ENCODE assay signal across 21 cellular contexts in genomic region chr1:15146142-15146541, GRCh38. TPM values are rescaled to one million over a fixed set of nuclear protein-coding genes. Genes with fewer than 3 reads are reported as not detected.
"Had no signal": no experiment of that assay in that cellular context is flagged by ENCODE, and none has a peak within 500 bp of the region (broad histone marks: within the 10 kb centered on the region; RNA-seq: fewer than 3 reads in every experiment).

No MANE protein-coding gene starts in this region.

- H3K36me3 ChIP-seq: brain microvascular endothelial cell, esophagus squamous epithelium, left lung, right lobe of liver, thoracic aorta, WERI-Rb-1 had no signal

- H3K9me3 Mint-ChIP-seq: activated CD4-positive, alpha-beta memory T cell treated with anti-CD3 and anti-CD28 coated beads for 36 hours; activated naive CD4-positive, alpha-beta T cell treated with anti-CD3 and anti-CD28 coated beads, Interleukin-2, amount 50 U/mL, for 72 hours; stimulated activated naive CD8-positive, alpha-beta T cell treated with anti-CD3 and anti-CD28 coated beads, Interleukin-15, amount 100 ng/mL, for 72 hours had no signal

- H3K27ac Mint-ChIP-seq: activated CD4-positive, alpha-beta memory T cell treated with anti-CD3 and anti-CD28 coated beads for 36 hours; activated CD4-positive, alpha-beta T cell treated with anti-CD3 and anti-CD28 coated beads for 36 hours; activated CD8-positive, alpha-beta memory T cell treated with anti-CD3 and anti-CD28 coated beads, Interleukin-2, amount 10 ng/mL, durations not matched to agents 7 days and 5 days; activated naive CD4-positive, alpha-beta T cell treated with anti-CD3 and anti-CD28 coated beads, Interleukin-2, amount 50 U/mL, for 72 hours; nephron; stimulated activated naive CD8-positive, alpha-beta T cell treated with anti-CD3 and anti-CD28 coated beads, Interleukin-15, amount 100 ng/mL, for 72 hours had no signal

- H3K27ac ChIP-seq: brain microvascular endothelial cell, esophagus squamous epithelium, left lung, psoas muscle, right lobe of liver, thoracic aorta, WERI-Rb-1 had no signal

- DNase-seq: activated CD4-positive, alpha-beta memory T cell treated with anti-CD3 and anti-CD28 coated beads for 36 hours; activated CD4-positive, alpha-beta T cell treated with anti-CD3 and anti-CD28 coated beads for 36 hours; activated CD8-positive, alpha-beta memory T cell treated with anti-CD3 and anti-CD28 coated beads, Interleukin-2, amount 10 ng/mL, durations not matched to agents 7 days and 5 days; activated gamma-delta T cell; activated T-cell treated with anti-CD3 and anti-CD28 coated beads, Interleukin-2, amount 50 U/mL, for 1 hour; amniotic stem cell; brain microvascular endothelial cell; cortex of kidney; effector CD8-positive, alpha-beta T cell; esophagus squamous epithelium; hippocampal formation; kidney; left lung; mammary epithelial cell; psoas muscle; right lobe of liver; stimulated activated naive CD8-positive, alpha-beta T cell treated with anti-CD3 and anti-CD28 coated beads, Interleukin-15, amount 100 ng/mL, for 72 hours; WERI-Rb-1 had no signal

- H3K27me3 ChIP-seq: brain microvascular endothelial cell, esophagus squamous epithelium, right lobe of liver had no signal

- H3K4me1 Mint-ChIP-seq: activated CD4-positive, alpha-beta T cell treated with anti-CD3 and anti-CD28 coated beads for 36 hours; activated CD8-positive, alpha-beta memory T cell treated with anti-CD3 and anti-CD28 coated beads, Interleukin-2, amount 10 ng/mL, durations not matched to agents 7 days and 5 days had no signal

- H3K9me3 ChIP-seq: esophagus squamous epithelium, left lung, psoas muscle, right lobe of liver, thoracic aorta had no signal

- H3K4me3 ChIP-seq: esophagus squamous epithelium, left lung, psoas muscle, right lobe of liver, thoracic aorta had no signal

- H3K4me3 Mint-ChIP-seq: activated CD4-positive, alpha-beta memory T cell treated with anti-CD3 and anti-CD28 coated beads for 36 hours; activated CD4-positive, alpha-beta T cell treated with anti-CD3 and anti-CD28 coated beads for 36 hours; activated CD8-positive, alpha-beta memory T cell treated with anti-CD3 and anti-CD28 coated beads, Interleukin-2, amount 10 ng/mL, durations not matched to agents 7 days and 5 days; nephron; stimulated activated naive CD8-positive, alpha-beta T cell treated with anti-CD3 and anti-CD28 coated beads, Interleukin-15, amount 100 ng/mL, for 72 hours had no signal

- H3K4me1 ChIP-seq: psoas muscle, right lobe of liver had no signal

- H3K36me3 Mint-ChIP-seq: activated CD4-positive, alpha-beta memory T cell treated with anti-CD3 and anti-CD28 coated beads for 36 hours; activated CD8-positive, alpha-beta memory T cell treated with anti-CD3 and anti-CD28 coated beads, Interleukin-2, amount 10 ng/mL, durations not matched to agents 7 days and 5 days had no signal

RNA-seq across cellular contexts. Expression of gene TMEM51, which starts 7.4 kb away (rescaled TPM):
- total RNA-seq: activated CD4-positive, alpha-beta memory T cell treated with anti-CD3 and anti-CD28 coated beads for 36 hours; activated CD8-positive, alpha-beta memory T cell treated with anti-CD3 and anti-CD28 coated beads, Interleukin-2, amount 10 ng/mL, durations not matched to agents 7 days and 5 days had no signal
